In genomic region chrX:86946569-86946968, GRCh38 we compare ENCODE assay signal across 8 cellular contexts.
DNase-seq lines count a peak whose midpoint lies in the region; FAIRE-seq and TF ChIP-seq lines count a peak whose summit lies in the region.

No MANE protein-coding gene starts in this region.

- no CpG with 5 or more reads among the region's 1 CpG for WGBS in neuronal stem cell (ENCODE audit: extremely low coverage in 2 of 2, insufficient read length in 2 of 2, insufficient replicate concordance in 1 of 2), 2 donors

- H2BK120ac ChIP-seq in neuronal stem cell (ENCODE audit: low read depth, low read length) = no peak overlapping the region

- H3K79me1 ChIP-seq in neuronal stem cell (ENCODE audit: low read depth, low read length) = no peaks in the 10 kb centered on the region

- no peak overlapping the region for H2BK15ac ChIP-seq in neuronal stem cell (ENCODE audit: low read length)

- peak; percentile 42 for TF ChIP-seq CTCF in colonic mucosa (IDR thresholded peaks at IDR 0.05)

- H3K36me3 ChIP-seq in colonic mucosa = no peaks in the 10 kb centered on the region
- no peaks in the 10 kb centered on the region for H3K36me3 ChIP-seq in neuronal stem cell (replicated peaks in 1 of 2; ENCODE audit: control insufficient read depth in 2 of 2, insufficient read depth in 2 of 2, low read length in 2 of 2)

- H3K4me3 ChIP-seq in colonic mucosa = no peak overlapping the region
- H3K4me3 ChIP-seq in neuronal stem cell (ENCODE audit: low read length in 2 of 2) = no peak overlapping the region

- DNase-seq in NCI-H2196 (lab: John Stamatoyannopoulos, UW; ENCODE audit: unreplicated experiment) (peak; percentile 1), NCI-H2196 treated with DMSO at 0.1 percent for 48 hours (lab: John Stamatoyannopoulos, UW; ENCODE audit: unreplicated experiment) (no peak), H54 (ENCODE audit: insufficient read length, low spot score) (peak; percentile 2), NCI-H2081 treated with DMSO at 0.1 percent for 48 hours (lab: John Stamatoyannopoulos, UW) (peak; percentile 14), colonic mucosa (no peak), neuronal stem cell (ENCODE audit: low spot score) (peak; percentile 31)
- DNase-seq in activated naive CD4-positive, alpha-beta T cell treated with anti-CD3 and anti-CD28 coated beads, Interleukin-2, amount 50 U/mL, for 16 hours = no peak
- no peak for DNase-seq in activated CD4-positive, alpha-beta T cell treated with anti-CD3 and anti-CD28 coated beads, Interleukin-2, amount 50 U/mL, for 4 hours

- H3K14ac ChIP-seq in neuronal stem cell (ENCODE audit: low read length) = no peak overlapping the region

- no peak overlapping the region for H3K27ac ChIP-seq in colonic mucosa
- H3K27ac ChIP-seq in neuronal stem cell (replicated peaks; ENCODE audit: low read length) = no peak overlapping the region

- H3K9ac ChIP-seq in colonic mucosa (ENCODE audit: low read depth in 2 of 2, low read length in 2 of 2) = no peak overlapping the region
- H3K9ac ChIP-seq in neuronal stem cell (ENCODE audit: low read depth, low read length, poor library complexity) = no peak overlapping the region

- TF ChIP-seq POLR2A in H54 (IDR thresholded peaks at IDR 0.05; ENCODE audit: low read depth, low read length) = no peak

- H2BK12ac ChIP-seq in neuronal stem cell (ENCODE audit: low read length) = no peak overlapping the region

- H3K4me1 ChIP-seq in colonic mucosa (no peaks in the 10 kb centered on the region), neuronal stem cell (ENCODE audit: control insufficient read depth in 2 of 2, insufficient read depth in 1 of 2, low read depth in 1 of 2, low read length in 2 of 2) (no peaks in the 10 kb centered on the region)

- H4K8ac ChIP-seq in neuronal stem cell (ENCODE audit: low read depth, low read length) = no peak overlapping the region

- no peak overlapping the region for H2AFZ ChIP-seq in neuronal stem cell (ENCODE audit: low read length)

- H3K9me3 ChIP-seq in colonic mucosa (no peaks in the 10 kb centered on the region), neuronal stem cell (replicated peaks in 1 of 2; ENCODE audit: control insufficient read depth in 2 of 2, insufficient read depth in 1 of 2, low read depth in 1 of 2, low read length in 2 of 2) (no peaks in the 10 kb centered on the region)

- no peak overlapping the region for H3K18ac ChIP-seq in neuronal stem cell (ENCODE audit: low read length)

- H3K27me3 ChIP-seq in colonic mucosa (no peaks in the 10 kb centered on the region), neuronal stem cell (ENCODE audit: control insufficient read depth in 3 of 3, insufficient read depth in 3 of 3, low read depth in 1 of 3, low read length in 3 of 3) (no peaks in the 10 kb centered on the region)

- H4K91ac ChIP-seq in neuronal stem cell (ENCODE audit: low read depth, low read length, poor library complexity) = no peak overlapping the region

- intact Hi-C loops in colonic mucosa (cut with DNase I) = no loop called here

- no peak overlapping the region for H3K23ac ChIP-seq in neuronal stem cell (ENCODE audit: low read depth, low read length, poor library complexity)

- H2BK5ac ChIP-seq in neuronal stem cell (ENCODE audit: low read length) = no peak overlapping the region

- no peak overlapping the region for H2AK5ac ChIP-seq in neuronal stem cell (ENCODE audit: low read depth, low read length)

- no peak overlapping the region for H3K4ac ChIP-seq in neuronal stem cell (ENCODE audit: low read length)

- FAIRE-seq in H54 (lab: Jason Lieb, UNC) = no peak

- H3K4me2 ChIP-seq in neuronal stem cell (ENCODE audit: insufficient read depth, low read length, poor library complexity, severe bottlenecking) = no peak overlapping the region

Comparison
In these comparisons a context has a peak if more than half of its experiments do, and no peak if none do; other contexts are left out.
1. DNase-seq: peak in NCI-H2196 (single experiment), H54 (single experiment), NCI-H2081 treated with DMSO at 0.1 percent for 48 hours (single experiment) and neuronal stem cell (single experiment); none in NCI-H2196 treated with DMSO at 0.1 percent for 48 hours (single experiment), colonic mucosa (single experiment), activated naive CD4-positive, alpha-beta T cell treated with anti-CD3 and anti-CD28 coated beads, Interleukin-2, amount 50 U/mL, for 16 hours (single experiment) and activated CD4-positive, alpha-beta T cell treated with anti-CD3 and anti-CD28 coated beads, Interleukin-2, amount 50 U/mL, for 4 hours (0 of 2).